In genomic region chr6:117605169-117605826, GRCh38 we compare ENCODE assay signal across 8 cellular contexts. TPM values are rescaled to one million over a fixed set of nuclear protein-coding genes. Genes with fewer than 3 reads are reported as not detected.
A peak's percentile ranks its signal among the peaks of the same experiment; 100 is the strongest.
DNase-seq lines count a peak whose midpoint lies in the region; ATAC-seq and TF ChIP-seq lines count a peak whose summit lies in the region.

No MANE protein-coding gene starts in this region.

- TF ChIP-seq CTCF in heart left ventricle (IDR thresholded peaks at IDR 0.05): peak; percentile 49 to 77 (median 66)

- no peak for ATAC-seq in heart left ventricle
- ATAC-seq in left cardiac atrium: no peak
- ATAC-seq in GM21825 (IDR thresholded peaks at IDR 0.05; ENCODE audit: unreplicated experiment): peak; percentile 46

- H3K27ac ChIP-seq in heart left ventricle: no peak overlapping the region

- H3K4me1 ChIP-seq in heart left ventricle: peaks cover 0 to 19% (median 12%) of the 10 kb centered on the region in 12 donors

- intact Hi-C loops in heart left ventricle (cut with DNase I): loop anchor here in 9 of 10 donors (1.0 to 10.0 kb wide), 10 partner anchors 120 to 260 kb away; partner anchors contain the start of gene DCBLD1 (in 1 of the 9)
- intact Hi-C loops in left cardiac atrium (cut with DNase I): loop anchor here (2.0 to 10.0 kb wide), 4 partner anchors 153 to 260 kb away; no protein-coding TSS in a partner anchor

- H3K4me3 ChIP-seq in heart left ventricle: no peak overlapping the region

- TF ChIP-seq POLR2A in heart left ventricle (IDR thresholded peaks at IDR 0.05): no peak

- no peaks in the 10 kb centered on the region for H3K36me3 ChIP-seq in heart left ventricle

- no peaks in the 10 kb centered on the region for H3K9me3 ChIP-seq in heart left ventricle

- no peaks in the 10 kb centered on the region for H3K27me3 ChIP-seq in heart left ventricle

- WGBS in heart left ventricle, 4 donors: 31 to 35% (median 32%) methylated on average over 7 of the region's 7 CpGs

- DNase-seq in heart left ventricle (peak in 4 of 5 donors; percentile 21 to 42 (median 27)), left cardiac atrium (no peak), HuH-7.5 (ENCODE audit: low spot score) (peak; percentile 66), NOMO-1 treated with DMSO at 0.1 percent for 48 hours (lab: John Stamatoyannopoulos, UW; ENCODE audit: unreplicated experiment) (peak; percentile 67), glomerular endothelial cell (ENCODE audit: extremely low read depth, low read depth, low spot score) (peak; percentile 68), renal cortical epithelial cell (ENCODE audit: low read depth) (peak; percentile 81)
- peak; percentile 44 for DNase-seq in activated naive CD4-positive, alpha-beta T cell treated with Interleukin-2 at 50 U/mL for 16 hours

RNA-seq across cellular contexts. Expression of gene GOPC, which starts 3.0 kb away (rescaled TPM):
- 10 to 100 TPM; 16.4 to 29.9 (median 21.5) TPM for total RNA-seq in heart left ventricle
- 10 to 100 TPM; 13.5 to 16.2 TPM for polyA plus RNA-seq in heart left ventricle
- 10 to 100 TPM; 18.3 to 20.6 TPM for total RNA-seq in left cardiac atrium
- total RNA-seq in glomerular endothelial cell: 24.1 and 27.3 TPM in 2 replicates
- total RNA-seq in renal cortical epithelial cell: 42.4 and 50.6 TPM in 2 replicates
